ENCODE assay signal across 11 cellular contexts in genomic region chr17:40533896-40534295, GRCh38. TPM values are rescaled to one million over a fixed set of nuclear protein-coding genes. Genes with fewer than 3 reads are reported as not detected.
A peak's percentile ranks its signal among the peaks of the same experiment; 100 is the strongest.
DNase-seq lines count a peak whose midpoint lies in the region; ATAC-seq and TF ChIP-seq lines count a peak whose summit lies in the region.
"Had no signal": no experiment of that assay in that cellular context is flagged by ENCODE, and none has a peak within 500 bp of the region (broad histone marks: within the 10 kb centered on the region; RNA-seq: fewer than 3 reads in every experiment).

No MANE protein-coding gene starts in this region.

- H3K4me1 Mint-ChIP-seq in activated naive CD4-positive, alpha-beta T cell treated with anti-CD3 and anti-CD28 coated beads for 36 hours (ENCODE audit: low read depth), result peaks cover 90% of the 10 kb centered on the region
- peaks cover 87% of the 10 kb centered on the region for H3K4me1 Mint-ChIP-seq in activated naive CD8-positive, alpha-beta T cell (ENCODE audit: low read depth)

- no peak for TF ChIP-seq CTCF in left lung (IDR thresholded peaks at IDR 0.05)

- no peaks in the 10 kb centered on the region for H3K36me3 Mint-ChIP-seq in activated naive CD4-positive, alpha-beta T cell treated with anti-CD3 and anti-CD28 coated beads for 36 hours (ENCODE audit: low read depth)
- no peaks in the 10 kb centered on the region for H3K36me3 Mint-ChIP-seq in activated naive CD8-positive, alpha-beta T cell

- H3K4me1 ChIP-seq in left lung, result peaks cover 36 to 58% of the 10 kb centered on the region in 2 donors

- H3K9me3 ChIP-seq in left lung, result no peaks in the 10 kb centered on the region
- H3K9me3 ChIP-seq: MG63 had no signal

- H3K27ac ChIP-seq in left lung, result peak overlapping the region; percentile 33 to 66
- peak overlapping the region; percentile 38 for H3K27ac ChIP-seq in temporal lobe (ENCODE audit: low read depth, low read length)

- intact Hi-C loops in activated naive CD4-positive, alpha-beta T cell treated with anti-CD3 and anti-CD28 coated beads for 36 hours (cut with micrococcal nuclease), result loop anchor here (1.0 kb wide), 7 partner anchors 7 to 176 kb away; no protein-coding TSS in a partner anchor
- intact Hi-C loops in left lung (cut with DNase I), result loop anchor here in 1 of 2 donors (5.0 kb wide), 2 partner anchors 92 to 172 kb away; partner anchors contain the start of genes GJD3 and IGFBP4

- H3K36me3 ChIP-seq in left lung, result no peaks in the 10 kb centered on the region
- H3K36me3 ChIP-seq: MG63 had no signal

- no peaks in the 10 kb centered on the region for H3K27me3 Mint-ChIP-seq in activated naive CD4-positive, alpha-beta T cell treated with anti-CD3 and anti-CD28 coated beads for 36 hours (ENCODE audit: low read depth)
- no peaks in the 10 kb centered on the region for H3K27me3 Mint-ChIP-seq in activated naive CD8-positive, alpha-beta T cell

- peak overlapping the region; percentile 74 for H3K27ac Mint-ChIP-seq in activated naive CD4-positive, alpha-beta T cell treated with anti-CD3 and anti-CD28 coated beads for 36 hours
- peak overlapping the region; percentile 94 for H3K27ac Mint-ChIP-seq in activated naive CD8-positive, alpha-beta T cell

- no peak overlapping the region for H3K4me3 ChIP-seq in left lung
- H3K4me3 ChIP-seq: MG63 had no signal

- CTCF ChIA-PET in activated naive CD4-positive, alpha-beta T cell treated with anti-CD3 and anti-CD28 coated beads for 36 hours (lab: Charles Lee), result interaction anchor here (0.7 to 16.6 kb wide), 36 partner anchors 8 to 250 kb away, joined by 3 to 276 read pairs (median 6); partner anchors contain the start of genes CCR7, GJD3, IGFBP4 and TOP2A

- peak; percentile 3 for ATAC-seq in left lung
- ATAC-seq in GM19023 (IDR thresholded peaks at IDR 0.05; ENCODE audit: unreplicated experiment), result no peak
- ATAC-seq in left lobe of liver, result no peak

- DNase-seq in activated naive CD4-positive, alpha-beta T cell treated with anti-CD3 and anti-CD28 coated beads for 36 hours, result no peak
- DNase-seq in activated naive CD4-positive, alpha-beta T cell treated with Interleukin-2 at 50 U/mL for 16 hours, result no peak
- DNase-seq in left lung (peak in 1 of 2 donors; percentile 17), left lobe of liver (ENCODE audit: low spot score) (no peak), HCEC 1CT (no peak)

- H3K9me3 Mint-ChIP-seq in activated naive CD4-positive, alpha-beta T cell treated with anti-CD3 and anti-CD28 coated beads for 36 hours, result no peaks in the 10 kb centered on the region
- no peaks in the 10 kb centered on the region for H3K9me3 Mint-ChIP-seq in activated naive CD8-positive, alpha-beta T cell (ENCODE audit: low read depth)

- H3K4me3 Mint-ChIP-seq in activated naive CD4-positive, alpha-beta T cell treated with anti-CD3 and anti-CD28 coated beads for 36 hours, result peak overlapping the region; percentile 17
- H3K4me3 Mint-ChIP-seq in activated naive CD8-positive, alpha-beta T cell, result peak overlapping the region; percentile 71

- no peaks in the 10 kb centered on the region for H3K27me3 ChIP-seq in left lung
- H3K27me3 ChIP-seq: MG63 had no signal

RNA-seq across cellular contexts. Expression of gene CCR7, which starts 31.4 kb away (rescaled TPM):
- total RNA-seq in activated naive CD4-positive, alpha-beta T cell treated with anti-CD3 and anti-CD28 coated beads for 36 hours, result 100 to 1,000 TPM; 150 to 156 TPM
- total RNA-seq in left lung (1 to 10 TPM in 1 of 2 donors, under 1 TPM in 1; 0.35 to 1.6 TPM), temporal lobe (0.25 TPM), left lobe of liver (0.75 TPM)
- total RNA-seq: glomerular endothelial cell, myocyte had no signal

RNA-seq across cellular contexts. Expression of gene TNS4, which starts 32.5 kb away (rescaled TPM):
- total RNA-seq in activated naive CD4-positive, alpha-beta T cell treated with anti-CD3 and anti-CD28 coated beads for 36 hours, result 1 to 10 TPM; 4.7 to 5.9 TPM
- 1 to 10 TPM in 1 of 2 donors, under 1 TPM in 1; 0.23 to 1.6 TPM for total RNA-seq in left lung
- total RNA-seq in temporal lobe, result not detected
- 0.13 TPM for total RNA-seq in left lobe of liver
- total RNA-seq: glomerular endothelial cell, myocyte had no signal

Comparison
In these comparisons a context has a peak if more than half of its experiments do, and no peak if none do; other contexts are left out.
1. RNA of gene CCR7, which starts 31.4 kb away (total RNA-seq): 150 to 156 TPM in activated naive CD4-positive, alpha-beta T cell treated with anti-CD3 and anti-CD28 coated beads for 36 hours; 0.35 to 1.6 TPM in left lung, 0.75 TPM in left lobe of liver (single experiment) and 0.25 TPM in temporal lobe (single experiment); every median in the first group is over 10 times any median in the second.